17 cellular contexts compared by ENCODE assay signal in genomic region chr14:74985806-74986205, GRCh38. TPM values are rescaled to one million over a fixed set of nuclear protein-coding genes. Genes with fewer than 3 reads are reported as not detected.
DNase-seq lines count a peak whose midpoint lies in the region; ATAC-seq and TF ChIP-seq lines count a peak whose summit lies in the region.
"Had no signal": no experiment of that assay in that cellular context is flagged by ENCODE, and none has a peak within 500 bp of the region (broad histone marks: within the 10 kb centered on the region; RNA-seq: fewer than 3 reads in every experiment).

No MANE protein-coding gene starts in this region.

- no peak overlapping the region for H4K8ac ChIP-seq in neuronal stem cell (ENCODE audit: low read depth, low read length)

- no peak for TF ChIP-seq CTCF in ascending aorta (IDR thresholded peaks at IDR 0.05)
- TF ChIP-seq CTCF in thyroid gland (IDR thresholded peaks at IDR 0.05): no peak
- TF ChIP-seq CTCF in gastroesophageal sphincter (IDR thresholded peaks at IDR 0.05): no peak

- no peak overlapping the region for H3K9ac ChIP-seq in neuronal stem cell (ENCODE audit: low read depth, low read length, poor library complexity)
- H3K9ac ChIP-seq: GM23248 had no signal

- H2BK15ac ChIP-seq in neuronal stem cell (ENCODE audit: low read length): no peak overlapping the region

- H3K4me3 ChIP-seq in ascending aorta (no peak overlapping the region), neuronal stem cell (ENCODE audit: low read length in 2 of 2) (no peak overlapping the region), thyroid gland (replicated peaks in 1 of 3) (no peak overlapping the region), gastroesophageal sphincter (no peak overlapping the region)
- H3K4me3 ChIP-seq: GM23248 had no signal

- H3K27me3 ChIP-seq in ascending aorta (no peaks in the 10 kb centered on the region), neuronal stem cell (ENCODE audit: control insufficient read depth in 3 of 3, insufficient read depth in 3 of 3, low read depth in 1 of 3, low read length in 3 of 3) (no peaks in the 10 kb centered on the region), thyroid gland (no peaks in the 10 kb centered on the region), gastroesophageal sphincter (no peaks in the 10 kb centered on the region)
- H3K27me3 ChIP-seq: BE2C had no signal

- H3K18ac ChIP-seq in neuronal stem cell (ENCODE audit: low read length): peak overlapping the region; percentile 46

- peak overlapping the region; percentile 75 to 95 for H3K27ac ChIP-seq in ascending aorta
- H3K27ac ChIP-seq in neuronal stem cell (replicated peaks; ENCODE audit: low read length): no peak overlapping the region
- peak overlapping the region; percentile 43 to 54 (median 50) for H3K27ac ChIP-seq in thyroid gland
- no peak overlapping the region for H3K27ac ChIP-seq in gastroesophageal sphincter
- H3K27ac ChIP-seq: GM23248 had no signal

- intact Hi-C loops in ascending aorta (cut with DNase I): loop anchor here (10.0 kb wide), 1 partner anchor 309 kb away; no protein-coding TSS in a partner anchor
- intact Hi-C loops in thyroid gland (cut with DNase I): no loop called here

- no peak overlapping the region for H2BK5ac ChIP-seq in neuronal stem cell (ENCODE audit: low read length)

- no peak overlapping the region for H2AFZ ChIP-seq in neuronal stem cell (ENCODE audit: low read length)
- H2AFZ ChIP-seq: GM23248 had no signal

- no peak for TF ChIP-seq EP300 in gastroesophageal sphincter (IDR thresholded peaks at IDR 0.05)

- ATAC-seq in HG03460 (IDR thresholded peaks at IDR 0.05; ENCODE audit: unreplicated experiment): no peak
- no peak for ATAC-seq in HG03045 (IDR thresholded peaks at IDR 0.05; ENCODE audit: unreplicated experiment)
- ATAC-seq in gastroesophageal sphincter: no peak

- no peak overlapping the region for H3K4me2 ChIP-seq in neuronal stem cell (ENCODE audit: insufficient read depth, low read length, poor library complexity, severe bottlenecking)

- H3K36me3 ChIP-seq in ascending aorta (no peaks in the 10 kb centered on the region), neuronal stem cell (replicated peaks in 1 of 2; ENCODE audit: control insufficient read depth in 2 of 2, insufficient read depth in 2 of 2, low read length in 2 of 2) (no peaks in the 10 kb centered on the region), thyroid gland (no peaks in the 10 kb centered on the region), gastroesophageal sphincter (no peaks in the 10 kb centered on the region)
- H3K36me3 ChIP-seq: BE2C had no signal

- H3K4ac ChIP-seq in neuronal stem cell (ENCODE audit: low read length): no peak overlapping the region

- H3K4me1 ChIP-seq in ascending aorta (peaks cover 20 to 30% of the 10 kb centered on the region in 2 donors), neuronal stem cell (ENCODE audit: control insufficient read depth in 2 of 2, insufficient read depth in 1 of 2, low read depth in 1 of 2, low read length in 2 of 2) (peaks cover 11 to 12% of the 10 kb centered on the region in 2 donors), thyroid gland (peaks cover 15 to 31% of the 10 kb centered on the region in 2 donors), gastroesophageal sphincter (peaks cover 0 to 10% (median 4%) of the 10 kb centered on the region in 3 donors)
- H3K4me1 ChIP-seq: BE2C had no signal

- TF ChIP-seq POLR2A in thyroid gland (IDR thresholded peaks at IDR 0.05) (no peak), gastroesophageal sphincter (IDR thresholded peaks at IDR 0.05) (no peak)

- no peak overlapping the region for H2BK120ac ChIP-seq in neuronal stem cell (ENCODE audit: low read depth, low read length)

- no CpG with 5 or more reads among the region's 6 CpGs for WGBS in neuronal stem cell (ENCODE audit: extremely low coverage in 2 of 2, insufficient read length in 2 of 2, insufficient replicate concordance in 1 of 2), 2 donors
- 62 to 65% methylated on average over 6 of the region's 6 CpGs for WGBS in thyroid gland, 2 donors
- 85 to 88% methylated on average over 2 of the region's 6 CpGs for WGBS in gastroesophageal sphincter (ENCODE audit: low coverage in 1 of 2), 2 donors

- H2AK5ac ChIP-seq in neuronal stem cell (ENCODE audit: low read depth, low read length): no peak overlapping the region

- peak; percentile 1 for DNase-seq in AG08396 (ENCODE audit: low spot score)
- DNase-seq in ascending aorta (ENCODE audit: low spot score in 2 of 2): no peak
- no peak for DNase-seq in neuronal stem cell (ENCODE audit: low spot score)
- DNase-seq in thyroid gland: no peak
- no peak for DNase-seq in NCI-H187 (lab: John Stamatoyannopoulos, UW)
- DNase-seq: 8988T; BE2C; C1 segment of cervical spinal cord; Caco-2; CD4-positive, CD25-positive, alpha-beta regulatory T cell; GDM1; GM23248; HCEC 1CT; IMR-90 had no signal

- H3K23ac ChIP-seq in neuronal stem cell (ENCODE audit: low read depth, low read length, poor library complexity): no peak overlapping the region

- no peak overlapping the region for H2BK12ac ChIP-seq in neuronal stem cell (ENCODE audit: low read length)

- H3K79me1 ChIP-seq in neuronal stem cell (ENCODE audit: low read depth, low read length): no peaks in the 10 kb centered on the region

- H3K9me3 ChIP-seq in ascending aorta: no peaks in the 10 kb centered on the region
- H3K9me3 ChIP-seq in neuronal stem cell (replicated peaks in 1 of 2; ENCODE audit: control insufficient read depth in 2 of 2, insufficient read depth in 1 of 2, low read depth in 1 of 2, low read length in 2 of 2): no peaks in the 10 kb centered on the region
- H3K9me3 ChIP-seq in thyroid gland: no peaks in the 10 kb centered on the region
- H3K9me3 ChIP-seq in gastroesophageal sphincter: no peaks in the 10 kb centered on the region
- H3K9me3 ChIP-seq: BE2C, Caco-2 had no signal

- no peak overlapping the region for H4K91ac ChIP-seq in neuronal stem cell (ENCODE audit: low read depth, low read length, poor library complexity)

- H3K14ac ChIP-seq in neuronal stem cell (ENCODE audit: low read length): no peak overlapping the region

RNA-seq across cellular contexts. Expression of gene EIF2B2, which starts 16.9 kb away (rescaled TPM):
- total RNA-seq in ascending aorta (27.1 TPM), thyroid gland (10 to 100 TPM; 47.0 to 94.8 (median 69.3) TPM), gastroesophageal sphincter (10 to 100 TPM; 28.1 to 56.2 (median 36.6) TPM)
- 27.5 TPM for polyA plus RNA-seq in neuronal stem cell (2013, experiment 1 of 2)
- polyA plus RNA-seq in neuronal stem cell (2013, experiment 2 of 2): 27.3 TPM

RNA-seq across cellular contexts. Expression of gene PGF, which starts 30.4 kb away (rescaled TPM):
- total RNA-seq in ascending aorta (41.1 TPM), thyroid gland (10 to 100 TPM; 34.4 to 68.8 (median 61.0) TPM), gastroesophageal sphincter (10 to 100 TPM; 11.2 to 21.0 (median 16.5) TPM)
- polyA plus RNA-seq in neuronal stem cell (2013, experiment 1 of 2): 0.53 TPM
- 0.69 TPM for polyA plus RNA-seq in neuronal stem cell (2013, experiment 2 of 2)
- total RNA-seq: CD4-positive, CD25-positive, alpha-beta regulatory T cell had no signal

Comparison
In these comparisons a context has a peak if more than half of its experiments do, and no peak if none do; other contexts are left out.
1. H3K27ac ChIP-seq: peak in ascending aorta (2 of 2) and thyroid gland (3 of 3); none in neuronal stem cell (single experiment) and gastroesophageal sphincter (0 of 4).